ENCODE assay signal across 9 cellular contexts in genomic region chr18:8982416-8983183, GRCh38.
DNase-seq lines count a peak whose midpoint lies in the region; ATAC-seq and TF ChIP-seq lines count a peak whose summit lies in the region.
"Had no signal": no experiment of that assay in that cellular context is flagged by ENCODE, and none has a peak within 500 bp of the region (broad histone marks: within the 10 kb centered on the region; RNA-seq: fewer than 3 reads in every experiment).

No MANE protein-coding gene starts in this region.

- intact Hi-C loops in activated CD8-positive, alpha-beta T cell treated with anti-CD3 and anti-CD28 coated beads for 36 hours (cut with micrococcal nuclease): no loop called here

- CTCF ChIA-PET in activated CD8-positive, alpha-beta T cell treated with anti-CD3 and anti-CD28 coated beads for 36 hours (lab: Charles Lee): interaction anchor here (0.9 to 4.3 kb wide), 8 partner anchors 10 to 328 kb away, joined by 3 to 18 read pairs (median 6); no protein-coding TSS in a partner anchor
- CTCF ChIA-PET in CD8-positive, alpha-beta memory T cell (lab: Charles Lee): interaction anchor here (3.2 kb wide), 1 partner anchor 286 kb away, joined by 14 read pairs; no protein-coding TSS in a partner anchor

- H3K36me3 Mint-ChIP-seq in activated CD8-positive, alpha-beta T cell treated with anti-CD3 and anti-CD28 coated beads for 36 hours (ENCODE audit: low read depth): no peaks in the 10 kb centered on the region
- H3K36me3 Mint-ChIP-seq in CD8-positive, alpha-beta memory T cell: no peaks in the 10 kb centered on the region
- H3K36me3 Mint-ChIP-seq: activated naive CD4-positive, alpha-beta T cell treated with anti-CD3 and anti-CD28 coated beads, Interleukin-2, amount 50 U/mL, for 24 hours had no signal

- H3K4me1 ChIP-seq in upper lobe of left lung: no peaks in the 10 kb centered on the region
- H3K4me1 ChIP-seq in CD8-positive, alpha-beta memory T cell (ENCODE audit: insufficient read depth, low read length): no peaks in the 10 kb centered on the region

- peak; percentile 58 for ATAC-seq in activated CD8-positive, alpha-beta T cell treated with anti-CD3 and anti-CD28 coated beads for 36 hours
- ATAC-seq in upper lobe of left lung (ENCODE audit: low FRiP score in 2 of 2) (peak in 1 of 2 donors; percentile 57), GM19467 (IDR thresholded peaks at IDR 0.05; ENCODE audit: unreplicated experiment) (no peak)

- H3K9me3 Mint-ChIP-seq in activated CD8-positive, alpha-beta T cell treated with anti-CD3 and anti-CD28 coated beads for 36 hours: no peaks in the 10 kb centered on the region
- no peaks in the 10 kb centered on the region for H3K9me3 Mint-ChIP-seq in CD8-positive, alpha-beta memory T cell
- H3K9me3 Mint-ChIP-seq: activated naive CD4-positive, alpha-beta T cell treated with anti-CD3 and anti-CD28 coated beads, Interleukin-2, amount 50 U/mL, for 24 hours had no signal

- no peaks in the 10 kb centered on the region for H3K36me3 ChIP-seq in upper lobe of left lung
- H3K36me3 ChIP-seq in CD8-positive, alpha-beta memory T cell (ENCODE audit: insufficient read depth, low read length): no peaks in the 10 kb centered on the region

- no peak overlapping the region for H3K4me3 ChIP-seq in upper lobe of left lung
- no peak overlapping the region for H3K4me3 ChIP-seq in CD8-positive, alpha-beta memory T cell (ENCODE audit: low read length)

- no peak for TF ChIP-seq CTCF in activated CD8-positive, alpha-beta T cell treated with anti-CD3 and anti-CD28 coated beads for 36 hours (IDR thresholded peaks at IDR 0.05)
- TF ChIP-seq CTCF in upper lobe of left lung (IDR thresholded peaks at IDR 0.05): peak in 4 of 6 experiments; percentile 23 to 43 (median 39)

- H3K27ac Mint-ChIP-seq in activated CD8-positive, alpha-beta T cell treated with anti-CD3 and anti-CD28 coated beads for 36 hours: no peak overlapping the region
- no peak overlapping the region for H3K27ac Mint-ChIP-seq in CD8-positive, alpha-beta memory T cell
- H3K27ac Mint-ChIP-seq: activated naive CD4-positive, alpha-beta T cell treated with anti-CD3 and anti-CD28 coated beads, Interleukin-2, amount 50 U/mL, for 24 hours had no signal

- no peak for TF ChIP-seq POLR2A in upper lobe of left lung (IDR thresholded peaks at IDR 0.05)

- POLR2A ChIA-PET in activated CD8-positive, alpha-beta T cell treated with anti-CD3 and anti-CD28 coated beads for 36 hours (lab: Charles Lee): interaction anchor here (0.8 kb wide), 1 partner anchor 284 kb away, joined by 3 read pairs; no protein-coding TSS in a partner anchor
- POLR2A ChIA-PET in CD8-positive, alpha-beta memory T cell (lab: Charles Lee): no interaction called here

- H3K9me3 ChIP-seq in upper lobe of left lung: no peaks in the 10 kb centered on the region
- H3K9me3 ChIP-seq in CD8-positive, alpha-beta memory T cell (ENCODE audit: low read length): no peaks in the 10 kb centered on the region

- peak; percentile 62 for DNase-seq in NCI-H2196 (lab: John Stamatoyannopoulos, UW; ENCODE audit: unreplicated experiment)
- no peak for DNase-seq in NCI-H2196 treated with DMSO at 0.1 percent for 48 hours (lab: John Stamatoyannopoulos, UW; ENCODE audit: unreplicated experiment)
- peak; percentile 16 for DNase-seq in NCI-H1436 (lab: John Stamatoyannopoulos, UW)
- peak; percentile 52 for DNase-seq in activated CD8-positive, alpha-beta T cell treated with anti-CD3 and anti-CD28 coated beads for 36 hours
- DNase-seq in inferior parietal cortex (ENCODE audit: extremely low spot score): peak; percentile 47
- DNase-seq in upper lobe of left lung: peak in 1 of 2 donors; percentile 43
- DNase-seq in CD8-positive, alpha-beta memory T cell: no peak

- no peaks in the 10 kb centered on the region for H3K27me3 ChIP-seq in upper lobe of left lung
- no peaks in the 10 kb centered on the region for H3K27me3 ChIP-seq in CD8-positive, alpha-beta memory T cell (ENCODE audit: insufficient read depth, low read length, poor library complexity, severe bottlenecking)

- H3K4me1 Mint-ChIP-seq in activated CD8-positive, alpha-beta T cell treated with anti-CD3 and anti-CD28 coated beads for 36 hours (ENCODE audit: low read depth): no peaks in the 10 kb centered on the region
- H3K4me1 Mint-ChIP-seq in CD8-positive, alpha-beta memory T cell: no peaks in the 10 kb centered on the region
- H3K4me1 Mint-ChIP-seq: activated naive CD4-positive, alpha-beta T cell treated with anti-CD3 and anti-CD28 coated beads, Interleukin-2, amount 50 U/mL, for 24 hours had no signal

- 60 to 63% methylated on average over 13 of the region's 13 CpGs for WGBS in upper lobe of left lung, 2 donors

- H3K4me3 Mint-ChIP-seq in activated CD8-positive, alpha-beta T cell treated with anti-CD3 and anti-CD28 coated beads for 36 hours: no peak overlapping the region
- no peak overlapping the region for H3K4me3 Mint-ChIP-seq in CD8-positive, alpha-beta memory T cell
- H3K4me3 Mint-ChIP-seq: activated naive CD4-positive, alpha-beta T cell treated with anti-CD3 and anti-CD28 coated beads, Interleukin-2, amount 50 U/mL, for 24 hours had no signal

- H3K27ac ChIP-seq in upper lobe of left lung: no peak overlapping the region
- no peak overlapping the region for H3K27ac ChIP-seq in CD8-positive, alpha-beta memory T cell (ENCODE audit: low read depth, low read length)

- no peak for TF ChIP-seq EP300 in upper lobe of left lung (IDR thresholded peaks at IDR 0.05)

- no peaks in the 10 kb centered on the region for H3K27me3 Mint-ChIP-seq in activated CD8-positive, alpha-beta T cell treated with anti-CD3 and anti-CD28 coated beads for 36 hours
- peaks cover 0 to 6% of the 10 kb centered on the region in 2 donors for H3K27me3 Mint-ChIP-seq in CD8-positive, alpha-beta memory T cell

Comparison
In these comparisons a context has a peak if more than half of its experiments do, and no peak if none do; other contexts are left out.
1. DNase-seq: peak in NCI-H2196 (single experiment), NCI-H1436 (single experiment), activated CD8-positive, alpha-beta T cell treated with anti-CD3 and anti-CD28 coated beads for 36 hours (single experiment) and inferior parietal cortex (single experiment); none in NCI-H2196 treated with DMSO at 0.1 percent for 48 hours (single experiment) and CD8-positive, alpha-beta memory T cell (0 of 5).